ENCODE assay signal across 29 cellular contexts in the genomic region with DNA sequence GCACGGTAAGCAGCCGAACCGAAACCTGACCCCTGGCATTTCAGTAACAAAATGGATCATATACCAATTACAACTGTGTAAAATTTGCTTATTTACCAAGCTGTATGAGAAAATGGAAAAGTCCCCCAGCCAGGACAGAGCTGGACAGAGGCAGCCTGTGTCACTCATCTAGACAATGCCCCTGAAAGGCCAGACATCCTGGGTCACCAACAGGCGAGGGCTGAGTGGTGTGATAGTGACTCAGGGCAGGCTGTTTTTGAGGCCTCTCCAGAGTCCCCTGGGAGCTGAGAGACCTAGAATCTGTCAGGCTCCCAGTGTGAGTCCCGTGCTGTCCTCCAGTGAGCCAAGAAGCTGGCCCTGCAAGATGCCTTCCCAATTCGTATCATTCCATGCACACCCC.
"Had no signal": no experiment of that assay in that cellular context is flagged by ENCODE, and none has a peak within 500 bp of the region (broad histone marks: within the 10 kb centered on the region; RNA-seq: fewer than 3 reads in every experiment).

No MANE protein-coding gene starts in this region.

- H3K27ac ChIP-seq: left lung, lower lobe of right lung, pancreas, prostate gland, skin epidermis, stomach, testis, thyroid gland, transverse colon, upper lobe of right lung, uterus had no signal

- H3K4me3 ChIP-seq: left lung, lower lobe of right lung, pancreas, prostate gland, skin epidermis, stomach, testis, thyroid gland, transverse colon, upper lobe of right lung, uterus had no signal

- H3K27ac Mint-ChIP-seq: mesothelial cell of epicardium; natural killer cell; nephron progenitor cell; stimulated activated naive B cell treated with anti-CD40 and anti-IgM and Interleukin-4, amounts not matched to agents 10 μg/mL and 1 μg/mL and 100 μg/mL, for 72 hours had no signal

- H3K4me1 Mint-ChIP-seq: mesothelial cell of epicardium; naive B cell; natural killer cell; nephron progenitor cell; stimulated activated naive B cell treated with anti-CD40 and anti-IgM and Interleukin-4, amounts not matched to agents 10 μg/mL and 1 μg/mL and 100 μg/mL, for 72 hours had no signal

- FAIRE-seq: kidney, pancreas had no signal

- H3K4me3 Mint-ChIP-seq: mesothelial cell of epicardium; naive B cell; natural killer cell; nephron progenitor cell; stimulated activated naive B cell treated with anti-CD40 and anti-IgM and Interleukin-4, amounts not matched to agents 10 μg/mL and 1 μg/mL and 100 μg/mL, for 72 hours had no signal

- DNase-seq: hippocampal formation; kidney; left colon; lower lobe of right lung; mammary epithelial cell; mesenchymal stem cell; naive B cell; natural killer cell; nephron progenitor cell; pancreas; posterior cingulate gyrus; retina; right cardiac atrium; stimulated activated CD4-positive, alpha-beta T cell treated with anti-CD3 and anti-CD28 coated beads, Interleukin-12 subunit alpha, Interleukin-12 subunit beta, amount 100 ng/mL, for 4 hours; stimulated activated CD4-positive, alpha-beta T cell treated with anti-CD3 and anti-CD28 coated beads, Interleukin-15, amount 100 ng/mL, for 24 hours; stimulated activated CD4-positive, alpha-beta T cell treated with anti-CD3 and anti-CD28 coated beads, Interleukin-2, amount 100 ng/mL, for 24 hours; stimulated activated CD4-positive, alpha-beta T cell treated with anti-CD3 and anti-CD28 coated beads, Interleukin-4, amount 100 ng/mL, for 1 hour; stimulated activated naive B cell treated with anti-CD40 and anti-IgM and Interleukin-4, amounts not matched to agents 10 μg/mL and 1 μg/mL and 100 μg/mL, for 72 hours; stimulated activated naive CD8-positive, alpha-beta T cell treated with anti-CD3 and anti-CD28 coated beads, Interleukin-15, Interleukin-2, amounts not matched to agents 100 U/mL and 50 U/mL, for 24 hours; stomach; testis; thyroid gland; transverse colon; upper lobe of right lung; uterus had no signal

- H3K36me3 Mint-ChIP-seq: natural killer cell; stimulated activated naive B cell treated with anti-CD40 and anti-IgM and Interleukin-4, amounts not matched to agents 10 μg/mL and 1 μg/mL and 100 μg/mL, for 72 hours had no signal
